In genomic region chr21:14482165-14482564, GRCh38 we compare ENCODE assay signal across 10 cellular contexts.
DNase-seq lines count a peak whose midpoint lies in the region; ATAC-seq and TF ChIP-seq lines count a peak whose summit lies in the region.
"Had no signal": no experiment of that assay in that cellular context is flagged by ENCODE, and none has a peak within 500 bp of the region (broad histone marks: within the 10 kb centered on the region; RNA-seq: fewer than 3 reads in every experiment).

No MANE protein-coding gene starts in this region.

- H3K36me3 Mint-ChIP-seq in activated CD4-positive, alpha-beta T cell treated with anti-CD3 and anti-CD28 coated beads for 36 hours (ENCODE audit: low read depth), result peaks cover 27% of the 10 kb centered on the region
- H3K36me3 Mint-ChIP-seq in activated CD8-positive, alpha-beta T cell treated with anti-CD3 and anti-CD28 coated beads for 36 hours (ENCODE audit: low read depth), result peaks cover 38% of the 10 kb centered on the region

- no peaks in the 10 kb centered on the region for H3K27me3 Mint-ChIP-seq in activated CD4-positive, alpha-beta T cell treated with anti-CD3 and anti-CD28 coated beads for 36 hours
- no peaks in the 10 kb centered on the region for H3K27me3 Mint-ChIP-seq in activated CD8-positive, alpha-beta T cell treated with anti-CD3 and anti-CD28 coated beads for 36 hours

- peak; percentile 79 for ATAC-seq in activated CD4-positive, alpha-beta T cell treated with anti-CD3 and anti-CD28 coated beads for 36 hours
- ATAC-seq in HG03442 (IDR thresholded peaks at IDR 0.05; ENCODE audit: unreplicated experiment) (peak; percentile 59), esophagus mucosa (no peak)
- ATAC-seq in activated CD8-positive, alpha-beta T cell treated with anti-CD3 and anti-CD28 coated beads for 36 hours, result peak; percentile 83
- ATAC-seq: A549 had no signal

- H3K4me1 Mint-ChIP-seq in activated CD4-positive, alpha-beta T cell treated with anti-CD3 and anti-CD28 coated beads for 36 hours, result peaks cover 51% of the 10 kb centered on the region
- peaks cover 70% of the 10 kb centered on the region for H3K4me1 Mint-ChIP-seq in activated CD8-positive, alpha-beta T cell treated with anti-CD3 and anti-CD28 coated beads for 36 hours (ENCODE audit: low read depth)

- peak overlapping the region; percentile 42 for H3K4me3 Mint-ChIP-seq in activated CD4-positive, alpha-beta T cell treated with anti-CD3 and anti-CD28 coated beads for 36 hours
- H3K4me3 Mint-ChIP-seq in activated CD8-positive, alpha-beta T cell treated with anti-CD3 and anti-CD28 coated beads for 36 hours, result peak overlapping the region; percentile 37

- DNase-seq in activated CD4-positive, alpha-beta T cell treated with anti-CD3 and anti-CD28 coated beads for 36 hours, result peak; percentile 21
- no peak for DNase-seq in activated CD4-positive, alpha-beta T cell treated with anti-CD3 and anti-CD28 coated beads, Interleukin-2, amount 50 U/mL, for 48 hours
- DNase-seq in activated CD8-positive, alpha-beta T cell treated with anti-CD3 and anti-CD28 coated beads for 36 hours, result peak; percentile 68
- DNase-seq in pons (ENCODE audit: low spot score) (peak; percentile 27), NCI-H1417 treated with DMSO at 0.1 percent for 48 hours (lab: John Stamatoyannopoulos, UW) (no peak), C1 segment of cervical spinal cord (lab: John Stamatoyannopoulos, UW) (no peak)
- DNase-seq: effector CD8-positive, alpha-beta T cell had no signal

- POLR2A ChIA-PET in activated CD4-positive, alpha-beta T cell treated with anti-CD3 and anti-CD28 coated beads for 36 hours (lab: Charles Lee), result interaction anchor here (0.6 to 1.0 kb wide), 2 partner anchors 100 to 281 kb away, joined by 3 read pairs; no protein-coding TSS in a partner anchor
- POLR2A ChIA-PET in activated CD8-positive, alpha-beta T cell treated with anti-CD3 and anti-CD28 coated beads for 36 hours (lab: Charles Lee), result interaction anchor here (0.8 to 2.0 kb wide), 3 partner anchors 14 to 55 kb away, joined by 4 to 11 read pairs (median 4); no protein-coding TSS in a partner anchor

- H3K27ac Mint-ChIP-seq in activated CD4-positive, alpha-beta T cell treated with anti-CD3 and anti-CD28 coated beads for 36 hours, result peak overlapping the region; percentile 90
- peak overlapping the region; percentile 96 for H3K27ac Mint-ChIP-seq in activated CD8-positive, alpha-beta T cell treated with anti-CD3 and anti-CD28 coated beads for 36 hours

- H3K9me3 Mint-ChIP-seq in activated CD4-positive, alpha-beta T cell treated with anti-CD3 and anti-CD28 coated beads for 36 hours (ENCODE audit: low read depth), result no peaks in the 10 kb centered on the region
- peaks cover 19% of the 10 kb centered on the region for H3K9me3 Mint-ChIP-seq in activated CD8-positive, alpha-beta T cell treated with anti-CD3 and anti-CD28 coated beads for 36 hours

- CTCF ChIA-PET in activated CD4-positive, alpha-beta T cell treated with anti-CD3 and anti-CD28 coated beads for 36 hours (lab: Charles Lee), result interaction anchor here (0.5 to 1.1 kb wide), 2 partner anchors 44 to 348 kb away, joined by 3 to 6 read pairs; no protein-coding TSS in a partner anchor
- CTCF ChIA-PET in activated CD8-positive, alpha-beta T cell treated with anti-CD3 and anti-CD28 coated beads for 36 hours (lab: Charles Lee), result interaction anchor here (1.6 kb wide), 1 partner anchor 255 kb away, joined by 5 read pairs; no protein-coding TSS in a partner anchor

- intact Hi-C loops in activated CD4-positive, alpha-beta T cell treated with anti-CD3 and anti-CD28 coated beads for 36 hours (cut with DNase I, micrococcal nuclease), result loop anchor here in 1 of 2 experiments (2.0 to 10.0 kb wide), 2 partner anchors 21 to 97 kb away; partner anchors contain the start of gene HSPA13
- intact Hi-C loops in activated CD8-positive, alpha-beta T cell treated with anti-CD3 and anti-CD28 coated beads for 36 hours (cut with micrococcal nuclease), result loop anchor here (2.0 kb wide), 1 partner anchor 41 kb away; no protein-coding TSS in a partner anchor

- TF ChIP-seq CTCF in activated CD8-positive, alpha-beta T cell treated with anti-CD3 and anti-CD28 coated beads for 36 hours (IDR thresholded peaks at IDR 0.05), result no peak

Comparison
In these comparisons a context has a peak if more than half of its experiments do, and no peak if none do; other contexts are left out.
1. DNase-seq: peak in activated CD4-positive, alpha-beta T cell treated with anti-CD3 and anti-CD28 coated beads for 36 hours (single experiment), activated CD8-positive, alpha-beta T cell treated with anti-CD3 and anti-CD28 coated beads for 36 hours (single experiment) and pons (single experiment); none in activated CD4-positive, alpha-beta T cell treated with anti-CD3 and anti-CD28 coated beads, Interleukin-2, amount 50 U/mL, for 48 hours (0 of 2), NCI-H1417 treated with DMSO at 0.1 percent for 48 hours (single experiment) and C1 segment of cervical spinal cord (0 of 14).